8 cellular contexts compared by ENCODE assay signal in the genomic region with DNA sequence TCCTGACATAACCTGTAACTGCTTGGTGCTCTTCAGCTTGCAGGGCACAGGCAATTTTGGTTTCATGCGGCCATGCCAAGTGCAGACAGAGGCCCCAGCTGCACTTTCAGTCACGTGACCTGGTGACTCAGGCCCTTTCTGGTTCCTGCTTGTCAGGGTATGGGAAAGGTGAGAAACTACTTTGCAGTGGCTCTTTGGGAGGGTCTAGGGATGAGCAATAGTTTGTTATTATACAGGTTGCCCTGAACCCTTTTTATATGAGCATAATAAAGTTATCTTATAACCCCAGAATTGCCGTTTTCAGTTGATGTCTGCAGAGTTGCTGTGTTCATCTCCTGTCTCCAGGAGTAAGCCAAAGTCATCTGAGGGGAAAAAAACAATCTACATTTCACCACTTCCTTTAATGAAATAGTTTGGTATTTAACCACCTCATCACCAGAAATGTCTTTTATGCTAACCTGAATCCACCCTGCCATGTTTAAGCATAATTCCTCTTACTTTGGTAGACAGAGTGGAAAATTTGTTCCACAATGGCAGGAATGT. TPM values are rescaled to one million over a fixed set of nuclear protein-coding genes. Genes with fewer than 3 reads are reported as not detected.
DNase-seq lines count a peak whose midpoint lies in the region; ATAC-seq and TF ChIP-seq lines count a peak whose summit lies in the region.

No MANE protein-coding gene starts in this region.

- no peak for TF ChIP-seq CTCF in kidney epithelial cell (IDR thresholded peaks at IDR 0.05; ENCODE audit: insufficient read depth, low read length, poor library complexity, severe bottlenecking)

- peak overlapping the region; percentile 41 for H3K27ac Mint-ChIP-seq in activated naive CD8-positive, alpha-beta T cell treated with anti-CD3 and anti-CD28 coated beads, Interleukin-2, amount 50 U/mL, for 24 hours

- H3K9me3 Mint-ChIP-seq in activated naive CD8-positive, alpha-beta T cell treated with anti-CD3 and anti-CD28 coated beads, Interleukin-2, amount 50 U/mL, for 24 hours, result peaks cover 5% of the 10 kb centered on the region

- peak; percentile 87 for ATAC-seq in GM18505 (IDR thresholded peaks at IDR 0.05; ENCODE audit: unreplicated experiment)
- ATAC-seq in HG03432 (IDR thresholded peaks at IDR 0.05; ENCODE audit: unreplicated experiment), result peak; percentile 90
- peak; percentile 97 for ATAC-seq in activated naive CD8-positive, alpha-beta T cell treated with anti-CD3 and anti-CD28 coated beads, Interleukin-2, amount 50 U/mL, for 24 hours

- H3K27me3 Mint-ChIP-seq in activated naive CD8-positive, alpha-beta T cell treated with anti-CD3 and anti-CD28 coated beads, Interleukin-2, amount 50 U/mL, for 24 hours, result peaks cover 6% of the 10 kb centered on the region

- DNase-seq in T-helper 1 cell (peak in 4 of 5 donors; percentile 33 to 90 (median 38)), kidney epithelial cell (ENCODE audit: low read depth) (peak; percentile 86), foreskin melanocyte (no peak), NCI-H2227 (lab: John Stamatoyannopoulos, UW; ENCODE audit: unreplicated experiment) (no peak)
- DNase-seq in activated naive CD8-positive, alpha-beta T cell treated with anti-CD3 and anti-CD28 coated beads, Interleukin-2, amount 50 U/mL, for 24 hours, result peak; percentile 82
- peak; percentile 56 for DNase-seq in stimulated activated CD8-positive, alpha-beta memory T cell treated with anti-CD3 and anti-CD28 coated beads, Interleukin-12 subunit alpha, Interleukin-12 subunit beta, amount 100 ng/mL, for 4 hours (ENCODE audit: low read depth)

- no peak for TF ChIP-seq POLR2A in GM18505 (IDR thresholded peaks at IDR 0.05; ENCODE audit: borderline replicate concordance, extremely low read depth, insufficient read depth, insufficient read length)

- no peak overlapping the region for H3K4me3 ChIP-seq in kidney epithelial cell (ENCODE audit: low read depth, low read length)

- no peak overlapping the region for H3K4me3 Mint-ChIP-seq in activated naive CD8-positive, alpha-beta T cell treated with anti-CD3 and anti-CD28 coated beads, Interleukin-2, amount 50 U/mL, for 24 hours

- H3K36me3 Mint-ChIP-seq in activated naive CD8-positive, alpha-beta T cell treated with anti-CD3 and anti-CD28 coated beads, Interleukin-2, amount 50 U/mL, for 24 hours (ENCODE audit: low read depth), result no peaks in the 10 kb centered on the region

- peaks cover 27% of the 10 kb centered on the region for H3K4me1 Mint-ChIP-seq in activated naive CD8-positive, alpha-beta T cell treated with anti-CD3 and anti-CD28 coated beads, Interleukin-2, amount 50 U/mL, for 24 hours

- H3K36me3 ChIP-seq in kidney epithelial cell (ENCODE audit: control insufficient read depth, insufficient read depth, low read length), result no peaks in the 10 kb centered on the region

- peaks cover 3% of the 10 kb centered on the region for H3K27me3 ChIP-seq in kidney epithelial cell (ENCODE audit: control insufficient read depth, insufficient read depth, low read length)

RNA-seq across cellular contexts. Expression of a gene that starts 30.9 kb away (rescaled TPM):
- total RNA-seq in kidney epithelial cell, result 174 and 241 TPM in 2 replicates

Comparison
In these comparisons a context has a peak if more than half of its experiments do, and no peak if none do; other contexts are left out.
1. DNase-seq: peak in T-helper 1 cell (4 of 5), activated naive CD8-positive, alpha-beta T cell treated with anti-CD3 and anti-CD28 coated beads, Interleukin-2, amount 50 U/mL, for 24 hours (single experiment), kidney epithelial cell (single experiment) and stimulated activated CD8-positive, alpha-beta memory T cell treated with anti-CD3 and anti-CD28 coated beads, Interleukin-12 subunit alpha, Interleukin-12 subunit beta, amount 100 ng/mL, for 4 hours (single experiment); none in foreskin melanocyte (single experiment) and NCI-H2227 (single experiment).
2. Peak in every context shown above with its lines, with median percentiles within 50 percentile points of each other: ATAC-seq.